ENCODE assay signal across 20 cellular contexts in the genomic region with DNA sequence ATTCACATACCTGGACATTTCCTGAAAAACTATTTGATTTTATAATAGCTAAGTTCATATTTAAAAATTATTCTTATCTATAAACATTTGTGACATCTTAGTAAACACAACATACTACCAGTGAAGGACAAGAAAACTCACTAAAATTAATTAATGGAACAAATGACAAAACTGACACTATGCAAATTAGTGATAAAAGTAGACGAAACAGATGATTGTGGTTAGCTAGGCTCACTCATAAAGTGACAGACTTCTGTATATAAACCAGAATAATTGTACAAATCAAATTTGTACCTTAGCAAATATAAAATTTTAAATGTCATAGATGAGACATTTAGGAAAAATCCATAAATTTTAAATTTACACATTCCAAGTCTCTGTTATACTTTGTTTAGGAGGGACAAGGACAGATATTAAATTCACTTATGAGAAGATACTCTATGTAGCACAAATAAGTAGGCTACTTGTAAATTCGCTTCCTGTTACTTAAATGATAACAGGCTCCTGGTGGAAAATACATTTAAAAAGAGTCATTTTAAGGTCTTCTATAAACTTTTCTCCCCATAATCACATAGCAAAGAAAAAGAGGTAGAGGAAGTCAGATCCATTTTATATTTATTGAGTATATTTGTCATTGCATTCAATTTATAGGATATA.
DNase-seq lines count a peak whose midpoint lies in the region; ATAC-seq and TF ChIP-seq lines count a peak whose summit lies in the region.
"Had no signal": no experiment of that assay in that cellular context is flagged by ENCODE, and none has a peak within 500 bp of the region (broad histone marks: within the 10 kb centered on the region; RNA-seq: fewer than 3 reads in every experiment).

No MANE protein-coding gene starts in this region.

- ATAC-seq in GM19328 (IDR thresholded peaks at IDR 0.05; ENCODE audit: unreplicated experiment): peak; percentile 79
- peak; percentile 59 for ATAC-seq in HG02759 (IDR thresholded peaks at IDR 0.05; ENCODE audit: unreplicated experiment)
- ATAC-seq in HG03439 (IDR thresholded peaks at IDR 0.05; ENCODE audit: unreplicated experiment): peak; percentile 75
- no peak for ATAC-seq in activated naive CD4-positive, alpha-beta T cell treated with anti-CD3 and anti-CD28 coated beads, Interleukin-2, amount 50 U/mL, for 72 hours
- ATAC-seq: A549, right cardiac atrium had no signal

- H3K36me3 Mint-ChIP-seq in activated naive CD4-positive, alpha-beta T cell treated with anti-CD3 and anti-CD28 coated beads, Interleukin-2, amount 50 U/mL, for 72 hours: peaks cover 12 to 26% of the 10 kb centered on the region in 2 donors

- DNase-seq in GM13976 (ENCODE audit: low spot score) (peak; percentile 6), NCI-H69 (lab: John Stamatoyannopoulos, UW) (no peak), NCI-H1092 treated with DMSO at 0.1 percent for 48 hours (lab: John Stamatoyannopoulos, UW) (no peak)
- no peak for DNase-seq in activated naive CD4-positive, alpha-beta T cell treated with anti-CD3 and anti-CD28 coated beads, Interleukin-2, amount 50 U/mL, for 72 hours (ENCODE audit: low spot score in 2 of 2)
- no peak for DNase-seq in activated CD4-positive, alpha-beta T cell treated with anti-CD3 and anti-CD28 coated beads for 4 hours
- DNase-seq: activated CD4-positive, alpha-beta T cell treated with anti-CD3 and anti-CD28 coated beads for 1 hour; activated CD8-positive, alpha-beta memory T cell treated with anti-CD3 and anti-CD28 coated beads, Interleukin-2, amount 50 U/mL, for 48 hours; activated naive CD4-positive, alpha-beta T cell; foreskin fibroblast; GM23248; left ventricle myocardium inferior; NCI-H1417 treated with DMSO at 0.1 percent for 48 hours; occipital lobe; right cardiac atrium; Right ventricle myocardium superior had no signal

- H3K9me3 Mint-ChIP-seq in activated naive CD4-positive, alpha-beta T cell treated with anti-CD3 and anti-CD28 coated beads, Interleukin-2, amount 50 U/mL, for 72 hours: peaks cover 0 to 6% of the 10 kb centered on the region in 2 donors
- H3K9me3 Mint-ChIP-seq: T-helper 2 cell treated with Interferon-gamma antibody and Interleukin-4, amounts not matched to agents 5 μg/mL and 100 μg/mL, for 36 hours had no signal

- TF ChIP-seq CTCF in GM13976 (IDR thresholded peaks at IDR 0.05; ENCODE audit: borderline replicate concordance, control extremely low read depth, extremely low read depth, insufficient read depth, missing control alignments): no peak

- in situ Hi-C loops in GM13976 (cut with MboI; ENCODE audit: low sequenced_read_pairs, unreplicated experiment): no loop called here

- H3K27ac Mint-ChIP-seq in activated naive CD4-positive, alpha-beta T cell treated with anti-CD3 and anti-CD28 coated beads, Interleukin-2, amount 50 U/mL, for 72 hours: no peak overlapping the region
- H3K27ac Mint-ChIP-seq: T-helper 2 cell treated with Interferon-gamma antibody and Interleukin-4, amounts not matched to agents 5 μg/mL and 100 μg/mL, for 36 hours had no signal

Comparison
In these comparisons a context has a peak if more than half of its experiments do, and no peak if none do; other contexts are left out.
1. ATAC-seq: peak in GM19328 (single experiment), HG02759 (single experiment) and HG03439 (single experiment); none in activated naive CD4-positive, alpha-beta T cell treated with anti-CD3 and anti-CD28 coated beads, Interleukin-2, amount 50 U/mL, for 72 hours (0 of 2).